Comparison of ENCODE assay signal across 23 cellular contexts in genomic region chr17:45342871-45343526, GRCh38. TPM values are rescaled to one million over a fixed set of nuclear protein-coding genes. Genes with fewer than 3 reads are reported as not detected.
DNase-seq lines count a peak whose midpoint lies in the region; ATAC-seq, FAIRE-seq and TF ChIP-seq lines count a peak whose summit lies in the region.
"Had no signal": no experiment of that assay in that cellular context is flagged by ENCODE, and none has a peak within 500 bp of the region (broad histone marks: within the 10 kb centered on the region; RNA-seq: fewer than 3 reads in every experiment).

No MANE protein-coding gene starts in this region.

- peaks cover 0 to 7% (median 2%) of the 10 kb centered on the region in 4 donors for H3K4me1 Mint-ChIP-seq in naive thymus-derived CD8-positive, alpha-beta T cell
- peaks cover 13% of the 10 kb centered on the region for H3K4me1 Mint-ChIP-seq in WTC11
- H3K4me1 Mint-ChIP-seq: CD8-positive, alpha-beta memory T cell; IgD-negative memory B cell had no signal

- no peak for DNase-seq in A549 (ENCODE audit: low read depth in 1 of 2, low spot score in 1 of 2)
- no peak for DNase-seq in HCT116 (ENCODE audit: low read depth, low spot score)
- no peak for DNase-seq in fibroblast of lung (ENCODE audit: low read depth in 2 of 2)
- peak; percentile 1 for DNase-seq in sciatic nerve (ENCODE audit: low spot score)
- DNase-seq in naive thymus-derived CD8-positive, alpha-beta T cell = no peak
- DNase-seq in WTC11 (ENCODE audit: low spot score) = no peak
- DNase-seq: ACHN; C1 segment of cervical spinal cord; CD8-positive, alpha-beta memory T cell; DMS79 treated with DMSO at 0.1 percent for 48 hours; Kasumi-1; MG63; NCI-H1105; NCI-H2081; NCI-H2171 treated with DMSO at 0.1 percent for 48 hours; NCI-H748 treated with DMSO at 0.1 percent for 48 hours; NK-92 treated with Interleukin-12 subunit alpha and Interleukin-12 subunit beta, amount 100 ng/mL, for 24 hours; SHP77 had no signal

- no peaks in the 10 kb centered on the region for H3K9me3 Mint-ChIP-seq in naive thymus-derived CD8-positive, alpha-beta T cell
- H3K9me3 Mint-ChIP-seq in WTC11 = no peaks in the 10 kb centered on the region; the same call in 1 of the 2 replicates
- H3K9me3 Mint-ChIP-seq: CD8-positive, alpha-beta memory T cell had no signal

- H3K36me3 Mint-ChIP-seq in naive thymus-derived CD8-positive, alpha-beta T cell = no peaks in the 10 kb centered on the region
- no peaks in the 10 kb centered on the region for H3K36me3 Mint-ChIP-seq in WTC11
- H3K36me3 Mint-ChIP-seq: CD8-positive, alpha-beta memory T cell; IgD-negative memory B cell had no signal

- H3K9me2 ChIP-seq in HCT116 (ENCODE audit: insufficient read depth) = no peaks in the 10 kb centered on the region

- no peak for TF ChIP-seq POLR2A in A549 (IDR thresholded peaks at IDR 0.05; ENCODE audit: low read length)
- TF ChIP-seq POLR2A in HCT116 (IDR thresholded peaks at IDR 0.05; ENCODE audit: borderline replicate concordance, extremely low read depth, insufficient read depth, insufficient read length) = no peak

- H4K20me1 ChIP-seq in HCT116 (ENCODE audit: insufficient read depth) = no peaks in the 10 kb centered on the region
- no peaks in the 10 kb centered on the region for H4K20me1 ChIP-seq in fibroblast of lung (ENCODE audit: control insufficient read depth, extremely low read depth, insufficient read depth, low read length)

- no peaks in the 10 kb centered on the region for H3K36me3 ChIP-seq in HCT116 (ENCODE audit: control insufficient read depth in 1 of 2, insufficient read depth in 2 of 2, low read length in 2 of 2)
- no peaks in the 10 kb centered on the region for H3K36me3 ChIP-seq in fibroblast of lung (ENCODE audit: control insufficient read depth, insufficient read depth, low read length)
- H3K36me3 ChIP-seq: HAP-1, MG63 had no signal

- H3K4me3 ChIP-seq in A549 (no peak overlapping the region), HCT116 (replicated peaks in 1 of 2; ENCODE audit: low read depth in 1 of 2, low read length in 2 of 2) (no peak overlapping the region), fibroblast of lung (replicated peaks in 1 of 4; ENCODE audit: control extremely low read depth in 1 of 4, insufficient read depth in 1 of 4, low read depth in 3 of 4, low read length in 4 of 4) (no peak overlapping the region)
- H3K4me3 ChIP-seq: HAP-1, MG63 had no signal

- H3K9ac ChIP-seq in HCT116 (ENCODE audit: low read length) = no peak overlapping the region
- no peak overlapping the region for H3K9ac ChIP-seq in fibroblast of lung (ENCODE audit: insufficient read depth, low read length)

- no peak for ATAC-seq in A549
- no peak for ATAC-seq in HCT116
- ATAC-seq in sciatic nerve = no peak
- no peak for ATAC-seq in GM21717 (IDR thresholded peaks at IDR 0.05; ENCODE audit: unreplicated experiment)
- ATAC-seq in naive thymus-derived CD8-positive, alpha-beta T cell = no peak
- ATAC-seq in WTC11 = no peak
- ATAC-seq: SK-N-SH treated with all-trans-retinoic acid at 6 μM for 48 hours had no signal

- no peak for TF ChIP-seq RAD21 in A549 (conservative IDR thresholded peaks at IDR 0.05 in 1 of 2, IDR thresholded peaks at IDR 0.05 in 1 of 2)
- TF ChIP-seq RAD21 in HCT116 (IDR thresholded peaks at IDR 0.05; ENCODE audit: low read depth) = no peak

- peak overlapping the region; percentile 89 for H3K4me2 ChIP-seq in A549
- peak overlapping the region; percentile 76; the same call in 1 of the 2 replicates for H3K4me2 ChIP-seq in HCT116 (ENCODE audit: low read length)
- H3K4me2 ChIP-seq in fibroblast of lung (ENCODE audit: extremely low read depth, insufficient read depth, low read length) = no peak overlapping the region

- TF ChIP-seq CTCF in A549 (IDR thresholded peaks at IDR 0.05) = no peak
- TF ChIP-seq CTCF in HCT116 (IDR thresholded peaks at IDR 0.05 in 2 of 3, conservative IDR thresholded peaks at IDR 0.05 in 1 of 3; ENCODE audit: borderline replicate concordance in 1 of 3, insufficient read depth in 1 of 3, low read depth in 2 of 3, low read length in 2 of 3) = no peak
- TF ChIP-seq CTCF in fibroblast of lung (conservative IDR thresholded peaks at IDR 0.05 in 1 of 2, IDR thresholded peaks at IDR 0.05 in 1 of 2; ENCODE audit: low read depth in 1 of 2, low read length in 2 of 2) = no peak
- TF ChIP-seq CTCF in WTC11 (IDR thresholded peaks at IDR 0.05) = no peak

- H3K4me1 ChIP-seq in A549 (peaks cover 39% of the 10 kb centered on the region), HCT116 (ENCODE audit: control insufficient read depth in 1 of 2, insufficient read depth in 2 of 2, low read length in 2 of 2) (peaks cover 21 to 34% of the 10 kb centered on the region in 2 experiments), fibroblast of lung (ENCODE audit: control insufficient read depth, extremely low read depth, insufficient read depth, low read length) (peaks cover 27% of the 10 kb centered on the region)

- WGBS in A549 (ENCODE audit: missing lambda C conversion rate) = 94% methylated on average over 4 of the region's 4 CpGs

- H3K27me3 ChIP-seq in HCT116 (ENCODE audit: insufficient read depth, low read length) (no peaks in the 10 kb centered on the region), fibroblast of lung (ENCODE audit: control insufficient read depth, insufficient read depth, low read length) (no peaks in the 10 kb centered on the region)
- H3K27me3 ChIP-seq: MG63 had no signal

- H3K27ac Mint-ChIP-seq in naive thymus-derived CD8-positive, alpha-beta T cell = no peak overlapping the region
- H3K27ac Mint-ChIP-seq in WTC11 = no peak overlapping the region

- intact Hi-C loops in HCT116 (cut with micrococcal nuclease) = no loop called here
- intact Hi-C loops in sciatic nerve (cut with DNase I) = no loop called here

- H3K79me2 ChIP-seq in HCT116 (ENCODE audit: insufficient read depth, low read length) (no peaks in the 10 kb centered on the region), fibroblast of lung (ENCODE audit: control insufficient read depth, insufficient read depth, low read length) (no peaks in the 10 kb centered on the region)

- no peak overlapping the region for H2AFZ ChIP-seq in HCT116 (ENCODE audit: low read depth, low read length, poor library complexity, severe bottlenecking)
- no peak overlapping the region for H2AFZ ChIP-seq in fibroblast of lung (ENCODE audit: low read length)

- no peak overlapping the region for H3K4me3 Mint-ChIP-seq in naive thymus-derived CD8-positive, alpha-beta T cell
- H3K4me3 Mint-ChIP-seq in WTC11 = no peak overlapping the region
- H3K4me3 Mint-ChIP-seq: CD8-positive, alpha-beta memory T cell; IgD-negative memory B cell had no signal

- no TSS peak for BruUV-seq in HCT116 (replicated peaks; lab: Mats Ljungman, UMichigan)

- no peaks in the 10 kb centered on the region for H3K9me3 ChIP-seq in A549
- H3K9me3 ChIP-seq in HCT116 (ENCODE audit: control insufficient read depth in 1 of 2, insufficient read depth in 1 of 2, low read depth in 1 of 2, low read length in 2 of 2) = no peaks in the 10 kb centered on the region
- no peaks in the 10 kb centered on the region for H3K9me3 ChIP-seq in fibroblast of lung (ENCODE audit: control insufficient read depth, insufficient read depth, low read depth, low read length)
- H3K9me3 ChIP-seq: HAP-1, MG63 had no signal

- POLR2A ChIA-PET in A549 (lab: Yijun Ruan, JAX) = interaction anchor here (2.1 kb wide), 1 partner anchor 29 kb away, joined by 7 read pairs; no protein-coding TSS in a partner anchor
- POLR2A ChIA-PET in HCT116 (lab: Charles Lee) = no interaction called here
- POLR2A ChIA-PET in naive thymus-derived CD8-positive, alpha-beta T cell (lab: Charles Lee) = no interaction called here
- POLR2A ChIA-PET in WTC11 (lab: Charles Lee) = interaction anchor here (1.0 kb wide), 1 partner anchor 26 kb away, joined by 3 read pairs; the partner anchor contains the start of gene MAP3K14

- no peak for FAIRE-seq in A549 (lab: Jason Lieb, UNC)

- H3K27me3 Mint-ChIP-seq in naive thymus-derived CD8-positive, alpha-beta T cell = peaks cover 0 to 5% (median 2%) of the 10 kb centered on the region in 5 donors
- H3K27me3 Mint-ChIP-seq in WTC11 (ENCODE audit: low read depth) = peaks cover 2% of the 10 kb centered on the region; the same call in 1 of the 2 replicates
- H3K27me3 Mint-ChIP-seq: IgD-negative memory B cell had no signal

- RAD21 ChIA-PET in HCT116 (lab: Charles Lee; ENCODE audit: low non-redundant PET in 1 of 2, low total read pairs in 2 of 2, uncharacterized antibody in 2 of 2, unreplicated experiment in 2 of 2) = no interaction called here

- CTCF ChIA-PET in A549 (lab: Yijun Ruan, JAX) = interaction anchor here (0.8 to 2.0 kb wide), 8 partner anchors 13 to 83 kb away, joined by 3 to 8 read pairs (median 3); no protein-coding TSS in a partner anchor
- CTCF ChIA-PET in HCT116 (lab: Charles Lee) = interaction anchor here (1.3 kb wide), 1 partner anchor 66 kb away, joined by 5 read pairs; no protein-coding TSS in a partner anchor
- CTCF ChIA-PET in WTC11 (lab: Charles Lee) = no interaction called here

- TF ChIP-seq EP300 in A549 (IDR thresholded peaks at IDR 0.05) = no peak

- peak overlapping the region; percentile 89 to 91; a peak in 4 of 6 replicates for H3K27ac ChIP-seq in A549
- H3K27ac ChIP-seq in HCT116 (ENCODE audit: low read depth, low read length) = no peak overlapping the region; the same call in 1 of the 2 replicates
- peak overlapping the region; percentile 73 for H3K27ac ChIP-seq in fibroblast of lung (ENCODE audit: insufficient read depth, low read length)
- H3K27ac ChIP-seq: HL-60 had no signal

TF ChIP-seq in A549, 52 proteins besides CTCF, POLR2A, EP300 and RAD21 (continues in another document):
- TF ChIP-seq ZFP36 (IDR thresholded peaks at IDR 0.05; ENCODE audit: borderline replicate concordance, partially characterized antibody) = no peak

TF ChIP-seq in HCT116, 20 proteins besides CTCF, POLR2A, EP300 and RAD21 (continues in another document):
- TF ChIP-seq EZH2phosphoT487 (IDR thresholded peaks at IDR 0.05; ENCODE audit: borderline replicate concordance) = no peak
- TF ChIP-seq FOSL1 (IDR thresholded peaks at IDR 0.05; ENCODE audit: low read depth) = no peak

TF ChIP-seq in WTC11, 78 proteins besides CTCF, POLR2A, EP300 and RAD21 (continues in another document):
- TF ChIP-seq SMAD4 (CRISPR knock-in tag; IDR thresholded peaks at IDR 0.05) (no peak), ZNF232 (CRISPR knock-in tag; IDR thresholded peaks at IDR 0.05) (no peak)

RNA-seq across cellular contexts. Expression of gene MAP3K14, which starts 26.2 kb away (rescaled TPM):
- polyA plus RNA-seq in A549 (2011; rRNA removed) (9.1 and 10.9 TPM in 2 replicates), A549 (2017; fragmentation: RNase III; extraction: RNeasy Plus Mini Kit Qiagen cat#74134 plus additional on column Dnase treatment) (30.7 to 53.6 TPM (median 34.5 TPM) in 3 replicates), fibroblast of lung (3.9 and 5.2 TPM in 2 replicates)
- polyA plus RNA-seq in A549 (2012; cell fraction: cytosol; rRNA removed) = 39.9 and 49.0 TPM in 2 replicates
- 142 and 168 TPM in 2 replicates for polyA plus RNA-seq in A549 (2012; cell fraction: nucleus; rRNA removed)
- 12.0 and 13.0 TPM in 2 replicates for polyA minus RNA-seq in A549 (2011; rRNA and poly(A)+ RNA removed)
- total RNA-seq in HCT116 (2021; ENCODE audit: unreplicated experiment) (16.4 TPM), fibroblast of lung (3.6 TPM in 2 replicates), sciatic nerve (19.1 TPM), WTC11 (2021) (3.3 to 4.0 TPM (median 3.8 TPM) in 3 replicates)
- 5.8 and 6.6 TPM in 2 replicates for polyA plus RNA-seq in HCT116 (2012)
- polyA plus RNA-seq in fibroblast of lung (2012) = 3.8 and 5.8 TPM in 2 replicates
- 3.6 and 6.0 TPM in 2 replicates for polyA minus RNA-seq in fibroblast of lung (ENCODE audit: low replicate concordance)
- 10 to 100 TPM; 37.6 to 37.8 TPM for total RNA-seq in naive thymus-derived CD8-positive, alpha-beta T cell
- 1 to 10 TPM in 2 of 3 donors, under 1 TPM in 1; 0.73 to 7.2 (median 1.8) TPM for polyA plus RNA-seq in naive thymus-derived CD8-positive, alpha-beta T cell

Comparison
In these comparisons a context has a peak if more than half of its experiments do, and no peak if none do; other contexts are left out.
1. POLR2A ChIA-PET loops: an anchor here in A549 (2.1 kb wide) and WTC11 (1.0 kb wide); none called in HCT116 and naive thymus-derived CD8-positive, alpha-beta T cell.